ENCODE assay signal across 11 cellular contexts in genomic region chr7:36278767-36279171, GRCh38.
DNase-seq lines count a peak whose midpoint lies in the region; ATAC-seq and TF ChIP-seq lines count a peak whose summit lies in the region.
"Had no signal": no experiment of that assay in that cellular context is flagged by ENCODE, and none has a peak within 500 bp of the region (broad histone marks: within the 10 kb centered on the region; RNA-seq: fewer than 3 reads in every experiment).

No MANE protein-coding gene starts in this region.

- no peak overlapping the region for H3K27ac ChIP-seq in right atrium auricular region
- no peak overlapping the region for H3K27ac ChIP-seq in right cardiac atrium (ENCODE audit: low read length)
- H3K27ac ChIP-seq in SK-N-SH (ENCODE audit: low read depth in 2 of 2, low read length in 1 of 2) = peak overlapping the region in 1 of 2 experiments; percentile 36; a peak in 2 of 4 replicates
- H3K27ac ChIP-seq in breast epithelium = peak overlapping the region in 1 of 2 donors; percentile 13
- H3K27ac ChIP-seq in heart right ventricle = peak overlapping the region in 3 of 10 donors; percentile 26 to 79 (median 72)
- H3K27ac ChIP-seq: KMS-11 had no signal

- H3K4me1 ChIP-seq in right atrium auricular region (peaks cover 0 to 41% of the 10 kb centered on the region in 2 donors), right cardiac atrium (ENCODE audit: control insufficient read depth, insufficient read depth, low read length) (peaks cover 8% of the 10 kb centered on the region), SK-N-SH (ENCODE audit: control insufficient read depth in 1 of 2, insufficient read depth in 2 of 2, low read depth in 1 of 2, low read length in 1 of 2) (peaks cover 32 to 42% of the 10 kb centered on the region in 2 experiments), breast epithelium (peaks cover 0 to 5% of the 10 kb centered on the region in 2 donors), heart right ventricle (peaks cover 2 to 97% (median 80%) of the 10 kb centered on the region in 9 donors)

- no peak for TF ChIP-seq CTCF in right atrium auricular region (IDR thresholded peaks at IDR 0.05)
- no peak for TF ChIP-seq CTCF in SK-N-SH (IDR thresholded peaks at IDR 0.05)
- TF ChIP-seq CTCF in kidney epithelial cell (IDR thresholded peaks at IDR 0.05; ENCODE audit: insufficient read depth, low read length, poor library complexity, severe bottlenecking) = no peak
- no peak for TF ChIP-seq CTCF in breast epithelium (IDR thresholded peaks at IDR 0.05)
- TF ChIP-seq CTCF in heart right ventricle (IDR thresholded peaks at IDR 0.05) = no peak

- H3K27me3 ChIP-seq in right atrium auricular region = no peaks in the 10 kb centered on the region
- H3K27me3 ChIP-seq in right cardiac atrium (ENCODE audit: control insufficient read depth, insufficient read depth) = no peaks in the 10 kb centered on the region
- no peaks in the 10 kb centered on the region for H3K27me3 ChIP-seq in SK-N-SH (ENCODE audit: insufficient read depth)
- H3K27me3 ChIP-seq in kidney epithelial cell (ENCODE audit: control insufficient read depth, insufficient read depth, low read length) = no peaks in the 10 kb centered on the region
- H3K27me3 ChIP-seq in breast epithelium = no peaks in the 10 kb centered on the region
- H3K27me3 ChIP-seq in heart right ventricle = no peaks in the 10 kb centered on the region

- intact Hi-C loops in right cardiac atrium (cut with DNase I) (no loop called here), breast epithelium (cut with DNase I; ENCODE audit: low total_unique reads) (no loop called here), heart right ventricle (cut with DNase I) (loop anchor here in 3 of 10 donors (5.0 to 10.0 kb wide), 3 partner anchors 54 to 121 kb away; no protein-coding TSS in a partner anchor)

- H3K4me3 ChIP-seq in right atrium auricular region (no peak overlapping the region), right cardiac atrium (ENCODE audit: low read length) (no peak overlapping the region), SK-N-SH (ENCODE audit: low read depth in 2 of 2, low read length in 1 of 2) (no peak overlapping the region), kidney epithelial cell (ENCODE audit: low read depth, low read length) (no peak overlapping the region), breast epithelium (no peak overlapping the region), heart right ventricle (no peak overlapping the region)

- H3K36me3 ChIP-seq in right atrium auricular region (no peaks in the 10 kb centered on the region), SK-N-SH (replicated peaks in 1 of 2; ENCODE audit: control insufficient read depth in 1 of 2, insufficient read depth in 2 of 2, low read length in 1 of 2) (no peaks in the 10 kb centered on the region), kidney epithelial cell (ENCODE audit: control insufficient read depth, insufficient read depth, low read length) (no peaks in the 10 kb centered on the region), breast epithelium (no peaks in the 10 kb centered on the region), heart right ventricle (peaks cover 0 to 7% (median 0%) of the 10 kb centered on the region in 9 donors)

- TF ChIP-seq RAD21 in SK-N-SH (IDR thresholded peaks at IDR 0.05; ENCODE audit: low read length) = no peak; the same call in 1 of the 2 replicates

- TF ChIP-seq POLR2A in breast epithelium (IDR thresholded peaks at IDR 0.05) = no peak

- DNase-seq in right atrium auricular region (ENCODE audit: low spot score) (peak; percentile 38), right cardiac atrium (no peak), SK-N-SH (peak; percentile 67), kidney epithelial cell (ENCODE audit: low read depth) (peak; percentile 81), COLO829 (ENCODE audit: low spot score) (no peak), breast epithelium (ENCODE audit: low spot score in 2 of 2) (no peak), GM19238 (ENCODE audit: insufficient read length, low spot score) (no peak), heart right ventricle (no peak)
- DNase-seq: activated B cell treated with CpG ODN at 0.5 μM for 24 hours; CD8-positive, alpha-beta memory T cell had no signal

- 52% methylated on average over 5 of the region's 5 CpGs for WGBS in right cardiac atrium
- 37% methylated on average over 5 of the region's 5 CpGs for WGBS in SK-N-SH (ENCODE audit: low lambda C conversion rate)
- 49 to 59% methylated on average over 5 of the region's 5 CpGs for WGBS in heart right ventricle, 2 donors

- H2AFZ ChIP-seq in SK-N-SH (ENCODE audit: low read depth) = no peak overlapping the region

- H3F3A ChIP-seq in SK-N-SH (replicated peaks; ENCODE audit: insufficient read depth) = peaks cover 11% of the 10 kb centered on the region

- no peaks in the 10 kb centered on the region for H3K9me2 ChIP-seq in SK-N-SH

- TF ChIP-seq EP300 in SK-N-SH (IDR thresholded peaks at IDR 0.05; ENCODE audit: borderline replicate concordance in 1 of 2, low read depth in 1 of 2, low read length in 1 of 2) = peak in 1 of 2 experiments; percentile 46; a peak in 1 of 4 replicates

- no peaks in the 10 kb centered on the region for H4K20me1 ChIP-seq in SK-N-SH (ENCODE audit: insufficient read depth)

- no peak for ATAC-seq in right cardiac atrium
- ATAC-seq in heart right ventricle = no peak

- CTCF ChIA-PET in SK-N-SH (lab: Yijun Ruan, JAX) = interaction anchor here (3.2 to 3.8 kb wide), 2 partner anchors 12 to 294 kb away, joined by 15 to 20 read pairs; no protein-coding TSS in a partner anchor

- POLR2A ChIA-PET in SK-N-SH (lab: Yijun Ruan, JAX) = no interaction called here

- no peaks in the 10 kb centered on the region for H3K79me2 ChIP-seq in SK-N-SH (ENCODE audit: insufficient read depth)

- H3K9me3 ChIP-seq in right atrium auricular region = no peaks in the 10 kb centered on the region
- H3K9me3 ChIP-seq in right cardiac atrium (ENCODE audit: control insufficient read depth, low read length) = no peaks in the 10 kb centered on the region
- no peaks in the 10 kb centered on the region for H3K9me3 ChIP-seq in SK-N-SH
- H3K9me3 ChIP-seq in breast epithelium = no peaks in the 10 kb centered on the region
- no peaks in the 10 kb centered on the region for H3K9me3 ChIP-seq in heart right ventricle

- H3K4me2 ChIP-seq in SK-N-SH = peak overlapping the region; percentile 32
- H3K4me2 ChIP-seq: KMS-11 had no signal

- no peak overlapping the region for H3K9ac ChIP-seq in SK-N-SH
- H3K9ac ChIP-seq: KMS-11 had no signal

TF ChIP-seq in SK-N-SH, 30 proteins besides CTCF, POLR2A, EP300 and RAD21 (continues in another document):
- TF ChIP-seq, protein P1, sequence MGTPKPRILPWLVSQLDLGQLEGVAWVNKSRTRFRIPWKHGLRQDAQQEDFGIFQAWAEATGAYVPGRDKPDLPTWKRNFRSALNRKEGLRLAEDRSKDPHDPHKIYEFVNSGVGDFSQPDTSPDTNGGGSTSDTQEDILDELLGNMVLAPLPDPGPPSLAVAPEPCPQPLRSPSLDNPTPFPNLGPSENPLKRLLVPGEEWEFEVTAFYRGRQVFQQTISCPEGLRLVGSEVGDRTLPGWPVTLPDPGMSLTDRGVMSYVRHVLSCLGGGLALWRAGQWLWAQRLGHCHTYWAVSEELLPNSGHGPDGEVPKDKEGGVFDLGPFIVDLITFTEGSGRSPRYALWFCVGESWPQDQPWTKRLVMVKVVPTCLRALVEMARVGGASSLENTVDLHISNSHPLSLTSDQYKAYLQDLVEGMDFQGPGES (IDR thresholded peaks at IDR 0.05; ENCODE audit: low read depth, low read length) = no peak
- TF ChIP-seq TAF1 (IDR thresholded peaks at IDR 0.05; ENCODE audit: borderline replicate concordance, low read depth, low read length) (no peak), FOXM1 (IDR thresholded peaks at IDR 0.05; ENCODE audit: low read depth) (no peak), FOXJ3 (CRISPR knock-in tag; IDR thresholded peaks at IDR 0.05) (no peak), RXRA (IDR thresholded peaks at IDR 0.05; ENCODE audit: borderline replicate concordance, low read depth) (no peak), GABPA (IDR thresholded peaks at IDR 0.05; ENCODE audit: low read depth) (no peak), USF2 (IDR thresholded peaks at IDR 0.05; ENCODE audit: borderline replicate concordance, low read depth, low read length) (no peak), NRF1 (IDR thresholded peaks at IDR 0.05; ENCODE audit: low read depth, low read length) (no peak), JUND (IDR thresholded peaks at IDR 0.05) (no peak), PBX3 (IDR thresholded peaks at IDR 0.05) (peak; percentile 58), YY1 (IDR thresholded peaks at IDR 0.05; ENCODE audit: low read depth) (no peak), MXI1 (IDR thresholded peaks at IDR 0.05; ENCODE audit: low read depth, low read length) (no peak), TCF12 (IDR thresholded peaks at IDR 0.05) (peak; percentile 71), CHD2 (IDR thresholded peaks at IDR 0.05; ENCODE audit: low read length, partially characterized antibody) (no peak), RCOR1 (IDR thresholded peaks at IDR 0.05; ENCODE audit: low read length) (no peak), RFX5 (IDR thresholded peaks at IDR 0.05; ENCODE audit: low read length) (no peak), NFIC (IDR thresholded peaks at IDR 0.05; ENCODE audit: borderline replicate concordance) (peak; percentile 45; the same call in 1 of the 2 replicates), SMC3 (IDR thresholded peaks at IDR 0.05; ENCODE audit: low read depth, low read length) (no peak)
- TF ChIP-seq, protein P2, sequence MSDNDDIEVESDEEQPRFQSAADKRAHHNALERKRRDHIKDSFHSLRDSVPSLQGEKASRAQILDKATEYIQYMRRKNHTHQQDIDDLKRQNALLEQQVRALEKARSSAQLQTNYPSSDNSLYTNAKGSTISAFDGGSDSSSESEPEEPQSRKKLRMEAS (IDR thresholded peaks at IDR 0.05; ENCODE audit: low read depth) = 0 out of 2 replicates have a peak, but pooled peaks have one; percentile 38

Comparison
In these comparisons a context has a peak if more than half of its experiments do, and no peak if none do; other contexts are left out.
1. DNase-seq: peak in right atrium auricular region (single experiment), SK-N-SH (single experiment) and kidney epithelial cell (single experiment); none in right cardiac atrium (0 of 3), COLO829 (single experiment), breast epithelium (0 of 2), GM19238 (single experiment) and heart right ventricle (0 of 2).